In genomic region chr5:133968057-133968993, GRCh38 we compare ENCODE assay signal across 8 cellular contexts. TPM values are rescaled to one million over a fixed set of nuclear protein-coding genes. Genes with fewer than 3 reads are reported as not detected.
DNase-seq lines count a peak whose midpoint lies in the region; TF ChIP-seq lines count a peak whose summit lies in the region.

Gene C5orf15 (minus strand): TSS chr5:133968625. CDS start chr5:133968584, 41 bp downstream.

- peaks cover 12% of the 10 kb centered on the region for H3K4me1 ChIP-seq in neuron (ENCODE audit: insufficient read depth, low read length)
- peaks cover 0 to 62% (median 28%) of the 10 kb centered on the region in 5 donors for H3K4me1 ChIP-seq in subcutaneous abdominal adipose tissue (ENCODE audit: control insufficient read depth in 5 of 5, insufficient read depth in 5 of 5, low read length in 5 of 5)

- DNase-seq in GM03348 (ENCODE audit: low spot score) (peak; percentile 96), HEK293T (ENCODE audit: extremely low spot score) (peak; percentile 94), MV-4-11 (lab: John Stamatoyannopoulos, UW) (peak; percentile 98), SK-MEL-5 (ENCODE audit: low read depth, low spot score) (peak; percentile 99), foreskin melanocyte (peak; percentile 94)
- DNase-seq in activated naive CD4-positive, alpha-beta T cell treated with Interleukin-2 at 50 U/mL for 16 hours = peak; percentile 91

- CTCF ChIA-PET in HEK293T (lab: Yijun Ruan, JAX) = no interaction called here

- in situ Hi-C loops in SK-MEL-5 (cut with HindIII; ENCODE audit: low pct_unique_long_range_greater_than_20kb, low sequenced_read_pairs) = no loop called here

- POLR2A ChIA-PET in HEK293T (lab: Yijun Ruan, JAX) = interaction anchor here (0.8 to 1.8 kb wide), 2 partner anchors 24 to 36 kb away, joined by 3 to 5 read pairs; partner anchors contain the start of gene VDAC1

- H3K4me3 ChIP-seq in neuron (ENCODE audit: low read length) (peak within 1 kb of the TSS; percentile 88), subcutaneous abdominal adipose tissue (ENCODE audit: low read depth in 1 of 5, low read length in 5 of 5) (peak within 1 kb of the TSS; percentile 81 to 98 (median 94))

- H3K9me3 ChIP-seq in neuron (ENCODE audit: low read length) (no peaks in the 10 kb centered on the region), subcutaneous abdominal adipose tissue (ENCODE audit: control insufficient read depth in 5 of 5, low read length in 5 of 5) (peaks cover 0 to 3% (median 0%) of the 10 kb centered on the region in 5 donors)

- peak within 1 kb of the TSS; percentile 45 for H2AFZ ChIP-seq in neuron (ENCODE audit: low read depth, low read length)

- H3K27ac ChIP-seq in subcutaneous abdominal adipose tissue (ENCODE audit: low read depth, low read length) = peak within 1 kb of the TSS; percentile 98

- H3K36me3 ChIP-seq in neuron (ENCODE audit: insufficient read depth, low read length) (peaks cover 18% of the 10 kb centered on the region), subcutaneous abdominal adipose tissue (ENCODE audit: control insufficient read depth in 5 of 5, insufficient read depth in 5 of 5, low read length in 5 of 5) (peaks cover 6 to 13% (median 10%) of the 10 kb centered on the region in 5 donors)

- no peaks in the 10 kb centered on the region for H3K27me3 ChIP-seq in neuron (ENCODE audit: insufficient read depth, low read length)
- no peaks in the 10 kb centered on the region for H3K27me3 ChIP-seq in subcutaneous abdominal adipose tissue (ENCODE audit: control insufficient read depth in 5 of 5, insufficient read depth in 4 of 5, low read length in 5 of 5)

- peak within 1 kb of the TSS; percentile 85 to 100 (median 98) for H3K9ac ChIP-seq in subcutaneous abdominal adipose tissue (ENCODE audit: low read length in 5 of 5)

TF ChIP-seq in HEK293T, 16 proteins besides CTCF, POLR2A, EP300 and RAD21:
- no peak for TF ChIP-seq CTBP1 (IDR thresholded peaks at IDR 0.05; ENCODE audit: borderline replicate concordance)
- no peak for TF ChIP-seq L3MBTL2 (conservative IDR thresholded peaks at IDR 0.05)
- TF ChIP-seq ARNT (IDR thresholded peaks at IDR 0.05) = no peak
- peak; percentile 98; the same call in 1 of the 2 replicates for TF ChIP-seq HDGF (IDR thresholded peaks at IDR 0.05; ENCODE audit: borderline replicate concordance)
- TF ChIP-seq TARDBP (IDR thresholded peaks at IDR 0.05) = no peak
- no peak for TF ChIP-seq LEF1 (IDR thresholded peaks at IDR 0.05; ENCODE audit: borderline replicate concordance)
- TF ChIP-seq ELF4 (IDR thresholded peaks at IDR 0.05) = peak; percentile 40; the same call in 1 of the 2 replicates
- no peak for TF ChIP-seq NFRKB (IDR thresholded peaks at IDR 0.05)
- TF ChIP-seq PKNOX1 (IDR thresholded peaks at IDR 0.05) = no peak
- TF ChIP-seq SUZ12 (IDR thresholded peaks at IDR 0.05) = no peak
- no peak for TF ChIP-seq FOXA1 (IDR thresholded peaks at IDR 0.05)
- no peak for TF ChIP-seq FOXM1 (IDR thresholded peaks at IDR 0.05; ENCODE audit: borderline replicate concordance)

RNA-seq across cellular contexts. Expression of gene C5orf15, which starts in this region (rescaled TPM):
- total RNA-seq in SK-MEL-5 (2014; rRNA removed; shearing (Covaris generic)) = 108 and 121 TPM in 2 replicates
- polyA plus RNA-seq in SK-MEL-5 (2015; cell fraction: cytosol; rRNA removed) = 123 and 153 TPM in 2 replicates
- polyA plus RNA-seq in SK-MEL-5 (2015; cell fraction: nucleus; rRNA removed) = 59.1 and 60.0 TPM in 2 replicates

Comparison
In these comparisons a context has a peak if more than half of its experiments do, and no peak if none do; other contexts are left out.
1. Peak in every context shown above with its lines: DNase-seq, H3K4me3 ChIP-seq and H3K27ac ChIP-seq.